In genomic region chr3:58237940-58238681, GRCh38 we compare ENCODE assay signal across 8 cellular contexts. TPM values are rescaled to one million over a fixed set of nuclear protein-coding genes. Genes with fewer than 3 reads are reported as not detected.
A peak's percentile ranks its signal among the peaks of the same experiment; 100 is the strongest.
DNase-seq lines count a peak whose midpoint lies in the region; ATAC-seq and TF ChIP-seq lines count a peak whose summit lies in the region.

No MANE protein-coding gene starts in this region.

- H3K27me3 ChIP-seq in upper lobe of left lung, result no peaks in the 10 kb centered on the region

- H3K9me3 Mint-ChIP-seq in osteocyte (ENCODE audit: unreplicated experiment), result no peaks in the 10 kb centered on the region

- TF ChIP-seq EP300 in upper lobe of left lung (IDR thresholded peaks at IDR 0.05), result no peak

- DNase-seq in NCI-H2196 treated with DMSO at 0.1 percent for 48 hours (lab: John Stamatoyannopoulos, UW; ENCODE audit: unreplicated experiment) (peak; percentile 20), NCI-H2196 (lab: John Stamatoyannopoulos, UW; ENCODE audit: unreplicated experiment) (no peak), SHP77 treated with DMSO at 0.1 percent for 48 hours (lab: John Stamatoyannopoulos, UW) (peak; percentile 16), head of caudate nucleus (peak; percentile 59 to 88 (median 76)), osteocyte (ENCODE audit: extremely low spot score, unreplicated experiment) (no peak), upper lobe of left lung (peak; percentile 50 to 90)
- DNase-seq in activated naive CD4-positive, alpha-beta T cell treated with Interleukin-2 at 50 U/mL for 16 hours, result peak; percentile 32

- no peak overlapping the region for H3K27ac Mint-ChIP-seq in osteocyte (ENCODE audit: unreplicated experiment)

- TF ChIP-seq POLR2A in upper lobe of left lung (IDR thresholded peaks at IDR 0.05), result no peak

- 1 to 2% methylated on average over 30 to 40 of the region's 54 CpGs for WGBS in upper lobe of left lung, 2 donors

- H3K4me3 ChIP-seq in upper lobe of left lung, result peak overlapping the region; percentile 62 to 100 (median 86)

- H3K27me3 Mint-ChIP-seq in osteocyte (ENCODE audit: unreplicated experiment), result no peaks in the 10 kb centered on the region

- H3K9me3 ChIP-seq in upper lobe of left lung, result no peaks in the 10 kb centered on the region

- H3K36me3 Mint-ChIP-seq in osteocyte (ENCODE audit: unreplicated experiment), result no peaks in the 10 kb centered on the region

- peaks cover 14 to 22% (median 18%) of the 10 kb centered on the region in 4 donors for H3K4me1 ChIP-seq in upper lobe of left lung

- TF ChIP-seq CTCF in osteocyte (IDR thresholded peaks at IDR 0.05), result no peak
- no peak for TF ChIP-seq CTCF in upper lobe of left lung (IDR thresholded peaks at IDR 0.05)

- ATAC-seq in HG02885 (IDR thresholded peaks at IDR 0.05; ENCODE audit: poor library complexity, unreplicated experiment), result peak; percentile 10
- ATAC-seq in upper lobe of left lung (ENCODE audit: low FRiP score in 2 of 2), result peak; percentile 65 to 81

- H3K36me3 ChIP-seq in upper lobe of left lung, result no peaks in the 10 kb centered on the region

- peak overlapping the region; percentile 82 for H3K4me3 Mint-ChIP-seq in osteocyte (ENCODE audit: unreplicated experiment)

- intact Hi-C loops in head of caudate nucleus (cut with DNase I), result loop anchor here (5.0 kb wide), 1 partner anchor 59 kb away; no protein-coding TSS in a partner anchor

- H3K27ac ChIP-seq in upper lobe of left lung, result peak overlapping the region; percentile 67 to 84 (median 82)

- H3K4me1 Mint-ChIP-seq in osteocyte (ENCODE audit: unreplicated experiment), result peaks cover 20% of the 10 kb centered on the region

RNA-seq across cellular contexts. Expression of gene ABHD6, which starts 0.5 kb away (rescaled TPM):
- 7.4 and 7.8 TPM in 2 replicates for total RNA-seq in osteocyte
- total RNA-seq in upper lobe of left lung, result 10 to 100 TPM in 5 of 6 donors, 1 to 10 TPM in 1; 9.7 to 54.7 (median 16.9) TPM

RNA-seq across cellular contexts. Expression of gene DNASE1L3, which starts 27.3 kb away (rescaled TPM):
- total RNA-seq in osteocyte (not detected in 2 replicates), upper lobe of left lung (10 to 100 TPM in 1 of 6 donors, 1 to 10 TPM in 2, under 1 TPM in 2, not detected in 1; 0.59 to 35.6 (median 3.3) TPM)

Comparison
In these comparisons a context has a peak if more than half of its experiments do, and no peak if none do; other contexts are left out.
1. DNase-seq: peak in NCI-H2196 treated with DMSO at 0.1 percent for 48 hours (single experiment), SHP77 treated with DMSO at 0.1 percent for 48 hours (single experiment), activated naive CD4-positive, alpha-beta T cell treated with Interleukin-2 at 50 U/mL for 16 hours (single experiment), head of caudate nucleus (42 of 42) and upper lobe of left lung (2 of 2); none in NCI-H2196 (single experiment) and osteocyte (single experiment).